8 cellular contexts compared by ENCODE assay signal in genomic region chr9:4983541-4984165, GRCh38.
DNase-seq lines count a peak whose midpoint lies in the region; TF ChIP-seq lines count a peak whose summit lies in the region.

No MANE protein-coding gene starts in this region.

- H3K4me3 ChIP-seq in SK-N-MC (peak overlapping the region; percentile 79), fibroblast of pulmonary artery (replicated peaks; ENCODE audit: low read depth, low read length) (peak overlapping the region; percentile 83), skin epidermis (peak overlapping the region in 6 of 7 experiments; percentile 78 to 94 (median 84))

- H3K9me3 ChIP-seq in SK-N-MC (ENCODE audit: low read depth, low read length): no peaks in the 10 kb centered on the region

- DNase-seq in DMS53 (lab: John Stamatoyannopoulos, UW) (peak; percentile 11), DMS53 treated with DMSO at 0.1 percent for 48 hours (lab: John Stamatoyannopoulos, UW; ENCODE audit: unreplicated experiment) (no peak), SK-N-MC (ENCODE audit: low read depth, low spot score) (no peak), fibroblast of pulmonary artery (ENCODE audit: low read depth) (no peak), AG08395 (ENCODE audit: low spot score) (no peak), cortex of kidney (lab: John Stamatoyannopoulos, UW) (no peak)
- DNase-seq in stimulated activated CD4-positive, alpha-beta T cell treated with anti-CD3 and anti-CD28 coated beads, Interleukin-1b, Interleukin-23, amount 100 ng/mL, for 48 hours: no peak

- H3K9ac ChIP-seq in SK-N-MC (ENCODE audit: insufficient read length): peak overlapping the region; percentile 93

- H3K27ac ChIP-seq in SK-N-MC: peak overlapping the region; percentile 72
- H3K27ac ChIP-seq in skin epidermis: peak overlapping the region in 20 of 21 experiments; percentile 92 to 99 (median 97)

- TF ChIP-seq CTCF in fibroblast of pulmonary artery (IDR thresholded peaks at IDR 0.05; ENCODE audit: low read length, missing control alignments): no peak

- no peaks in the 10 kb centered on the region for H3K36me3 ChIP-seq in SK-N-MC (ENCODE audit: insufficient read depth, low read length)
